Comparison of ENCODE assay signal across 1 cellular context in the genomic region with DNA sequence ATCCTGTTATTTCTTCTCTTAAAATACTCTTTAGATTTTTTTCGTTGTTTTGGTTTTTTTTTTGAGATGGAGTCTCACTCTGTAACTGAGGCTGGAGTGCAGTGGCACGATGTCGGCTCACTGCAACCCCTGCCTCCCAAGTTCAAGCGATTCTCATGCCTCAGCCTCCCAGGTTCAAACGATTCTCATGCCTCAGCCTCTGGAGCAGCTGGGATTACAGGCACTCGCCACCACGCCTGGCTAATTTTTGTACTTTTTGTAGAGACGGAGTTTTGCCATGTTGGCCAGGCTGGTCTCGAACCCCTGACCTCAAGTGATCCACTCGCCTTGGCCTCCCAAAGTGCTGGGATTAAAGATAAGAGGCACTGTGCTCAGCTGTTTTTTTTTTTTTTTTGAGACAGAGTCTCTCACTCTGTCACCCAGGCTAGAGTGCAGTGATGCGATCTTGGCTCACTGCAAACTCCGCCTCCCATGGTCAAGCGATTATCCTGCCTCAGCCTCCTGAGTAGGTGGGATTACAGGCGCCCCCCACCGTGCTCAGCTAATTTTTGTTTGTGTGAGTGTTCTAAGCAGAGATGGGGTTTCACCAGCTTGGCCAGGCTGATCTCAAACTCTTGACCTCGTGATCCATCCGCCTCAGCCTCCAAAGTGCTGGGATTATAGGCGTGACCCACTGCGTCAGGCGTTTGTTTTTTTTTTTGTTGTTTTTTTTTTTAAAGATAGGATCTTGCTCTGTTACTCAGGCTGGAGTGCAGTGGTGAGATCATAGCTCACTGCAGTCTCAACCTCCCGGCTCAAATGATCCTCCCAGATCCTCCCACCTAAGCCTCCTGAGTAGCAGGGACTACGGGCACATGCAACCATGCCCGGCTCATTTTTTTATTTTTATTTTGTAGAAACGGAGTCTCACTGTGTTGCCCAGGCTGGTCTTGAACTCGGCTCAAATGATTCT.
TF ChIP-seq lines count a peak whose summit lies in the region.

No MANE protein-coding gene starts in this region.

TF ChIP-seq in HEK293T, 16 proteins besides CTCF, POLR2A, EP300 and RAD21:
- TF ChIP-seq ZNF384 (IDR thresholded peaks at IDR 0.05), result peak; percentile 96
- peak; percentile 69; the same call in 1 of the 2 replicates for TF ChIP-seq CTBP1 (IDR thresholded peaks at IDR 0.05; ENCODE audit: borderline replicate concordance)
